Comparison of ENCODE assay signal across 25 cellular contexts in genomic region chr2:74671479-74671878, GRCh38. TPM values are rescaled to one million over a fixed set of nuclear protein-coding genes. Genes with fewer than 3 reads are reported as not detected.
A peak's percentile ranks its signal among the peaks of the same experiment; 100 is the strongest.
DNase-seq lines count a peak whose midpoint lies in the region; ATAC-seq, FAIRE-seq and TF ChIP-seq lines count a peak whose summit lies in the region.
"Had no signal": no experiment of that assay in that cellular context is flagged by ENCODE, and none has a peak within 500 bp of the region (broad histone marks: within the 10 kb centered on the region; RNA-seq: fewer than 3 reads in every experiment).

No MANE protein-coding gene starts in this region.

- H2AFZ ChIP-seq in endothelial cell of umbilical vein (ENCODE audit: low read depth, low read length) (no peak overlapping the region), neuronal stem cell (ENCODE audit: low read length) (no peak overlapping the region)
- H2AFZ ChIP-seq: hepatocyte had no signal

- H4K20me1 ChIP-seq in endothelial cell of umbilical vein (replicated peaks; ENCODE audit: control insufficient read depth, extremely low read depth, insufficient read depth, low read length): no peaks in the 10 kb centered on the region

- no peak overlapping the region for H2BK120ac ChIP-seq in neuronal stem cell (ENCODE audit: low read depth, low read length)

- CTCF ChIA-PET in endothelial cell of umbilical vein (lab: Charles Lee): interaction anchor here (0.8 to 1.5 kb wide), 2 partner anchors 10 to 19 kb away, joined by 3 to 5 read pairs; no protein-coding TSS in a partner anchor

- H3K36me3 ChIP-seq in endothelial cell of umbilical vein (ENCODE audit: control insufficient read depth in 2 of 2, extremely low read depth in 1 of 2, insufficient read depth in 2 of 2, low read length in 2 of 2) (no peaks in the 10 kb centered on the region), neuronal stem cell (replicated peaks in 1 of 2; ENCODE audit: control insufficient read depth in 2 of 2, insufficient read depth in 2 of 2, low read length in 2 of 2) (peaks cover 11 to 21% of the 10 kb centered on the region in 2 donors)
- H3K36me3 ChIP-seq: neutrophil had no signal

- POLR2A ChIA-PET in endothelial cell of umbilical vein (lab: Charles Lee): no interaction called here

- no peak overlapping the region for H3K14ac ChIP-seq in neuronal stem cell (ENCODE audit: low read length)

- H3K4me2 ChIP-seq in endothelial cell of umbilical vein (ENCODE audit: insufficient read depth, low read length) (no peak overlapping the region), neuronal stem cell (ENCODE audit: insufficient read depth, low read length, poor library complexity, severe bottlenecking) (no peak overlapping the region)
- H3K4me2 ChIP-seq: BLaER1 treated with 17β-estradiol and CSF1 and Interleukin-3, amounts not matched to agents 10 nM and 100 nM; hepatocyte had no signal

- dilution Hi-C loops in endothelial cell of umbilical vein (cut with MboI; ENCODE audit: extremely low pct_ligation_motif_present, low sequenced_read_pairs): no loop called here

- TF ChIP-seq POLR2A in endothelial cell of umbilical vein (IDR thresholded peaks at IDR 0.05; ENCODE audit: low read depth, low read length): no peak

- peak; percentile 75 for DNase-seq in ELR (ENCODE audit: low read depth)
- peak; percentile 42 for DNase-seq in RKO (ENCODE audit: low spot score)
- peak; percentile 43 for DNase-seq in endothelial cell of umbilical vein (ENCODE audit: low read depth, low spot score)
- no peak for DNase-seq in neuronal stem cell (ENCODE audit: low spot score)
- no peak for DNase-seq in NCI-H446 treated with DMSO at 0.1 percent for 48 hours (lab: John Stamatoyannopoulos, UW)
- no peak for DNase-seq in NCI-H2029 (lab: John Stamatoyannopoulos, UW)
- no peak for DNase-seq in posterior cingulate gyrus
- DNase-seq: activated CD4-positive, CD25-positive, alpha-beta regulatory T cell treated with anti-CD3 and anti-CD28 coated beads, Interleukin-2, amount 50 U/mL, for 72 hours; amniotic stem cell; erythroblast; left cardiac atrium; NCI-H1092; NCI-H2171 treated with DMSO at 0.1 percent for 48 hours; stimulated activated CD4-positive, alpha-beta T cell treated with anti-CD3 and anti-CD28 coated beads, Interleukin-4, amount 100 ng/mL, for 1 hour; stimulated activated CD8-positive, alpha-beta memory T cell treated with anti-CD3 and anti-CD28 coated beads, Interleukin-4, amount 100 ng/mL, for 48 hours had no signal

- no peak overlapping the region for H2BK5ac ChIP-seq in neuronal stem cell (ENCODE audit: low read length)

- BruUV-seq in endothelial cell of umbilical vein (replicated peaks; lab: Mats Ljungman, UMichigan): no TSS peak

- H4K8ac ChIP-seq in neuronal stem cell (ENCODE audit: low read depth, low read length): no peak overlapping the region

- no peak overlapping the region for H2BK12ac ChIP-seq in neuronal stem cell (ENCODE audit: low read length)

- H2BK15ac ChIP-seq in neuronal stem cell (ENCODE audit: low read length): no peak overlapping the region

- no peaks in the 10 kb centered on the region for H3K79me1 ChIP-seq in neuronal stem cell (ENCODE audit: low read depth, low read length)

- no peak for ATAC-seq in HG02763 (IDR thresholded peaks at IDR 0.05; ENCODE audit: unreplicated experiment)
- ATAC-seq: K562, Right ventricle myocardium inferior had no signal

- no peak for TF ChIP-seq CTCF in endothelial cell of umbilical vein (IDR thresholded peaks at IDR 0.05; ENCODE audit: extremely low read depth in 1 of 2, insufficient read depth in 1 of 2, low read depth in 1 of 2, low read length in 2 of 2)

- H3K18ac ChIP-seq in neuronal stem cell (ENCODE audit: low read length): no peak overlapping the region

- no peak overlapping the region for H3K4ac ChIP-seq in neuronal stem cell (ENCODE audit: low read length)

- no peak overlapping the region for H3K9ac ChIP-seq in endothelial cell of umbilical vein (replicated peaks; ENCODE audit: extremely low read depth, insufficient read depth, low read length)
- no peak overlapping the region for H3K9ac ChIP-seq in neuronal stem cell (ENCODE audit: low read depth, low read length, poor library complexity)
- H3K9ac ChIP-seq: BLaER1 treated with 17β-estradiol and CSF1 and Interleukin-3, amounts not matched to agents 10 nM and 100 nM had no signal

- no peaks in the 10 kb centered on the region for H3K9me1 ChIP-seq in endothelial cell of umbilical vein (replicated peaks; ENCODE audit: control insufficient read depth, extremely low read depth, insufficient read depth, low read length)

- H3K27ac ChIP-seq in endothelial cell of umbilical vein (ENCODE audit: insufficient read depth, low read depth, low read length): no peak overlapping the region
- H3K27ac ChIP-seq in neuronal stem cell (replicated peaks; ENCODE audit: low read length): no peak overlapping the region
- H3K27ac ChIP-seq: BLaER1 treated with 17β-estradiol and CSF1 and Interleukin-3, amounts not matched to agents 10 nM and 100 nM; hepatocyte; neutrophil; thoracic aorta had no signal

- H3K23ac ChIP-seq in neuronal stem cell (ENCODE audit: low read depth, low read length, poor library complexity): peak overlapping the region; percentile 21

- H3K9me3 ChIP-seq in endothelial cell of umbilical vein (replicated peaks; ENCODE audit: control insufficient read depth, insufficient read depth, low read length) (no peaks in the 10 kb centered on the region), neuronal stem cell (replicated peaks in 1 of 2; ENCODE audit: control insufficient read depth in 2 of 2, insufficient read depth in 1 of 2, low read depth in 1 of 2, low read length in 2 of 2) (no peaks in the 10 kb centered on the region)
- H3K9me3 ChIP-seq: BLaER1 treated with 17β-estradiol and CSF1 and Interleukin-3, amounts not matched to agents 10 nM and 100 nM; neutrophil; thoracic aorta had no signal

- H3K27me3 ChIP-seq in endothelial cell of umbilical vein (ENCODE audit: control insufficient read depth in 2 of 2, insufficient read depth in 2 of 2, low read length in 2 of 2) (no peaks in the 10 kb centered on the region), neuronal stem cell (ENCODE audit: control insufficient read depth in 3 of 3, insufficient read depth in 3 of 3, low read depth in 1 of 3, low read length in 3 of 3) (no peaks in the 10 kb centered on the region)
- H3K27me3 ChIP-seq: BLaER1 treated with 17β-estradiol and CSF1 and Interleukin-3, amounts not matched to agents 10 nM and 100 nM; hepatocyte; neutrophil had no signal

- H2AK5ac ChIP-seq in neuronal stem cell (ENCODE audit: low read depth, low read length): no peak overlapping the region

- no peak for FAIRE-seq in endothelial cell of umbilical vein (lab: Jason Lieb, UNC)
- FAIRE-seq: colon, K562 had no signal

- H3K4me1 ChIP-seq in endothelial cell of umbilical vein (ENCODE audit: control insufficient read depth, extremely low read depth, insufficient read depth, low read length): no peaks in the 10 kb centered on the region
- H3K4me1 ChIP-seq in neuronal stem cell (ENCODE audit: control insufficient read depth in 2 of 2, insufficient read depth in 1 of 2, low read depth in 1 of 2, low read length in 2 of 2): no peaks in the 10 kb centered on the region

- no peak overlapping the region for H4K91ac ChIP-seq in neuronal stem cell (ENCODE audit: low read depth, low read length, poor library complexity)

- no peaks in the 10 kb centered on the region for H3K79me2 ChIP-seq in endothelial cell of umbilical vein (ENCODE audit: control insufficient read depth, insufficient read depth, low read length)
- H3K79me2 ChIP-seq: hepatocyte had no signal

- intact Hi-C loops in endothelial cell of umbilical vein (cut with micrococcal nuclease): no loop called here
- intact Hi-C loops in posterior cingulate gyrus (cut with DNase I): no loop called here

- no peak overlapping the region for H3K4me3 ChIP-seq in endothelial cell of umbilical vein (replicated peaks in 1 of 3; ENCODE audit: insufficient read depth in 1 of 3, low read depth in 1 of 3, low read length in 3 of 3)
- H3K4me3 ChIP-seq in neuronal stem cell (ENCODE audit: low read length in 2 of 2): no peak overlapping the region
- H3K4me3 ChIP-seq: BLaER1 treated with 17β-estradiol and CSF1 and Interleukin-3, amounts not matched to agents 10 nM and 100 nM; hepatocyte; K562; thoracic aorta had no signal

TF ChIP-seq in endothelial cell of umbilical vein, 7 proteins besides CTCF, POLR2A, EP300 and RAD21:
- TF ChIP-seq FOS (IDR thresholded peaks at IDR 0.05; ENCODE audit: borderline replicate concordance, insufficient read depth, low read length) (peak; percentile 38), JUN (IDR thresholded peaks at IDR 0.05; ENCODE audit: borderline replicate concordance, insufficient read depth, insufficient read length, low read depth) (no peak)

RNA-seq across cellular contexts. Expression of gene SEMA4F, which starts 17.4 kb away (rescaled TPM):
- 5.9 and 6.0 TPM in 2 replicates for total RNA-seq in endothelial cell of umbilical vein
- 4.9 and 5.3 TPM in 2 replicates for polyA plus RNA-seq in endothelial cell of umbilical vein
- 3.6 and 3.9 TPM in 2 replicates for polyA plus RNA-seq in endothelial cell of umbilical vein (2011; cell fraction: cytosol; rRNA removed)
- polyA plus RNA-seq in endothelial cell of umbilical vein (2011; cell fraction: nucleus; rRNA removed): 5.4 and 6.4 TPM in 2 replicates
- 2.5 and 3.4 TPM in 2 replicates for polyA plus RNA-seq in endothelial cell of umbilical vein (2012)
- polyA minus RNA-seq in endothelial cell of umbilical vein: 6.3 and 6.5 TPM in 2 replicates
- polyA minus RNA-seq in endothelial cell of umbilical vein (2011; cell fraction: cytosol; rRNA and poly(A)+ RNA removed): 1.5 TPM
- polyA minus RNA-seq in endothelial cell of umbilical vein (2011; cell fraction: nucleus; rRNA and poly(A)+ RNA removed): 1.6 and 2.1 TPM in 2 replicates
- 6.3 TPM for polyA plus RNA-seq in neuronal stem cell (2013, experiment 1 of 2)
- 5.4 TPM for polyA plus RNA-seq in neuronal stem cell (2013, experiment 2 of 2)

RNA-seq across cellular contexts. Expression of gene M1AP, which starts 23.3 kb away (rescaled TPM):
- total RNA-seq in endothelial cell of umbilical vein: not detected in 2 replicates
- 0.04 TPM in 1 of 2 replicates, not detected in the other for polyA plus RNA-seq in endothelial cell of umbilical vein
- polyA plus RNA-seq in endothelial cell of umbilical vein (2011; cell fraction: cytosol; rRNA removed): not detected in 2 replicates
- not detected in 2 replicates for polyA plus RNA-seq in endothelial cell of umbilical vein (2011; cell fraction: nucleus; rRNA removed)
- not detected in 2 replicates for polyA plus RNA-seq in endothelial cell of umbilical vein (2012)
- polyA minus RNA-seq in endothelial cell of umbilical vein: not detected in 2 replicates
- not detected for polyA minus RNA-seq in endothelial cell of umbilical vein (2011; cell fraction: cytosol; rRNA and poly(A)+ RNA removed)
- not detected in 2 replicates for polyA minus RNA-seq in endothelial cell of umbilical vein (2011; cell fraction: nucleus; rRNA and poly(A)+ RNA removed)
- polyA plus RNA-seq in neuronal stem cell (2013, experiment 1 of 2): 0.73 TPM
- polyA plus RNA-seq in neuronal stem cell (2013, experiment 2 of 2): 0.98 TPM
- total RNA-seq: activated T-helper 2 cell treated with anti-CD3 and anti-CD28 coated beads, Interferon-gamma antibody, Interleukin-2, Interleukin-4, amounts not matched to agents 10 μg/mL and 5 μg/mL and 100 μg/mL, durations not matched to agents 14 hours and 24 hours and 36 hours; Right ventricle myocardium inferior; skeletal muscle tissue had no signal

Comparison
In these comparisons a context has a peak if more than half of its experiments do, and no peak if none do; other contexts are left out.
1. DNase-seq: peak in ELR (single experiment), RKO (single experiment) and endothelial cell of umbilical vein (single experiment); none in neuronal stem cell (single experiment), NCI-H446 treated with DMSO at 0.1 percent for 48 hours (single experiment), NCI-H2029 (single experiment) and posterior cingulate gyrus (0 of 10).